In genomic region chr17:81715107-81715871, GRCh38 we compare ENCODE assay signal across 28 cellular contexts.
"Had no signal": no experiment of that assay in that cellular context is flagged by ENCODE, and none has a peak within 500 bp of the region (broad histone marks: within the 10 kb centered on the region; RNA-seq: fewer than 3 reads in every experiment).

No MANE protein-coding gene starts in this region.

- H3K4me3 Mint-ChIP-seq: activated CD8-positive, alpha-beta memory T cell treated with anti-CD3 and anti-CD28 coated beads, Interleukin-2, amount 10 ng/mL, durations not matched to agents 7 days and 5 days; activated CD8-positive, alpha-beta T cell treated with anti-CD3 and anti-CD28 coated beads, Interleukin-2, amount 10 ng/mL, durations not matched to agents 7 days and 5 days; activated naive CD4-positive, alpha-beta T cell treated with anti-CD3 and anti-CD28 coated beads for 36 hours; activated naive CD8-positive, alpha-beta T cell treated with anti-CD3 and anti-CD28 coated beads, Interleukin-2, amount 10 ng/mL, durations not matched to agents 7 days and 5 days; memory B cell; T-helper 1 cell treated with Interleukin-12 subunit alpha and Interleukin-12 subunit beta and Interleukin-4 antibody, amounts not matched to agents 30 μg/mL and 1 μg/mL, for 36 hours; WTC11 had no signal

- H3K36me3 Mint-ChIP-seq: memory B cell; naive thymus-derived CD4-positive, alpha-beta T cell had no signal

- H3K27me3 ChIP-seq: ascending aorta, dorsolateral prefrontal cortex, gastrocnemius medialis, spleen, tibial nerve had no signal

- H3K36me3 ChIP-seq: gastrocnemius medialis had no signal

- H3K9me3 ChIP-seq: ascending aorta, gastrocnemius medialis, spleen, tibial nerve had no signal

- H3K27ac Mint-ChIP-seq: activated CD8-positive, alpha-beta memory T cell treated with anti-CD3 and anti-CD28 coated beads, Interleukin-2, amount 10 ng/mL, durations not matched to agents 7 days and 5 days; activated CD8-positive, alpha-beta T cell treated with anti-CD3 and anti-CD28 coated beads, Interleukin-2, amount 10 ng/mL, durations not matched to agents 7 days and 5 days; activated naive CD4-positive, alpha-beta T cell treated with anti-CD3 and anti-CD28 coated beads for 36 hours; activated naive CD8-positive, alpha-beta T cell treated with anti-CD3 and anti-CD28 coated beads, Interleukin-2, amount 10 ng/mL, durations not matched to agents 7 days and 5 days; memory B cell; naive thymus-derived CD4-positive, alpha-beta T cell; T-helper 1 cell treated with Interleukin-12 subunit alpha and Interleukin-12 subunit beta and Interleukin-4 antibody, amounts not matched to agents 30 μg/mL and 1 μg/mL, for 36 hours; WTC11 had no signal

- DNase-seq: activated CD4-positive, alpha-beta T cell treated with anti-CD3 and anti-CD28 coated beads for 1 hour; activated CD8-positive, alpha-beta memory T cell treated with anti-CD3 and anti-CD28 coated beads, Interleukin-2, amount 10 ng/mL, durations not matched to agents 7 days and 5 days; activated CD8-positive, alpha-beta T cell treated with anti-CD3 and anti-CD28 coated beads, Interleukin-2, amount 10 ng/mL, durations not matched to agents 7 days and 5 days; activated naive CD4-positive, alpha-beta T cell treated with anti-CD3 and anti-CD28 coated beads for 36 hours; activated naive CD8-positive, alpha-beta T cell treated with anti-CD3 and anti-CD28 coated beads, Interleukin-2, amount 10 ng/mL, durations not matched to agents 7 days and 5 days; activated T-cell treated with anti-CD3 and anti-CD28 coated beads, Interleukin-2, amount 50 U/mL, for 48 hours; dorsolateral prefrontal cortex; effector memory CD4-positive, alpha-beta T cell; gastrocnemius medialis; head of caudate nucleus; hippocampal formation; midbrain; naive thymus-derived CD4-positive, alpha-beta T cell; nucleus accumbens; posterior cingulate gyrus; right cardiac atrium; spleen; stimulated activated naive CD4-positive, alpha-beta T cell treated with Interleukin-2 at 50 U/mL for 16 hours; T1000 had no signal

- H3K4me3 ChIP-seq: ascending aorta, coronary artery, dorsolateral prefrontal cortex, gastrocnemius medialis, spleen, tibial nerve had no signal

- H3K9me3 Mint-ChIP-seq: activated naive CD4-positive, alpha-beta T cell treated with anti-CD3 and anti-CD28 coated beads for 36 hours; activated naive CD8-positive, alpha-beta T cell treated with anti-CD3 and anti-CD28 coated beads, Interleukin-2, amount 10 ng/mL, durations not matched to agents 7 days and 5 days; brain; memory B cell; naive thymus-derived CD4-positive, alpha-beta T cell; T-helper 1 cell treated with Interleukin-12 subunit alpha and Interleukin-12 subunit beta and Interleukin-4 antibody, amounts not matched to agents 30 μg/mL and 1 μg/mL, for 36 hours; WTC11 had no signal

- FAIRE-seq: keratinocyte had no signal

- ATAC-seq: activated CD8-positive, alpha-beta memory T cell treated with anti-CD3 and anti-CD28 coated beads, Interleukin-2, amount 10 ng/mL, durations not matched to agents 7 days and 5 days; activated CD8-positive, alpha-beta T cell treated with anti-CD3 and anti-CD28 coated beads, Interleukin-2, amount 10 ng/mL, durations not matched to agents 7 days and 5 days; gastrocnemius medialis; left colon; naive thymus-derived CD4-positive, alpha-beta T cell; right cardiac atrium; WTC11 had no signal

- H3K27ac ChIP-seq: ascending aorta, coronary artery, dorsolateral prefrontal cortex, gastrocnemius medialis, spleen had no signal

- H3K27me3 Mint-ChIP-seq: activated CD8-positive, alpha-beta memory T cell treated with anti-CD3 and anti-CD28 coated beads, Interleukin-2, amount 10 ng/mL, durations not matched to agents 7 days and 5 days; activated naive CD8-positive, alpha-beta T cell treated with anti-CD3 and anti-CD28 coated beads, Interleukin-2, amount 10 ng/mL, durations not matched to agents 7 days and 5 days; memory B cell; naive thymus-derived CD4-positive, alpha-beta T cell had no signal
